Comparison of ENCODE assay signal across 35 cellular contexts in genomic region chr17:71269201-71269600, GRCh38.
"Had no signal": no experiment of that assay in that cellular context is flagged by ENCODE, and none has a peak within 500 bp of the region (broad histone marks: within the 10 kb centered on the region; RNA-seq: fewer than 3 reads in every experiment).

No MANE protein-coding gene starts in this region.

- DNase-seq: Karpas-422, Kasumi-1, MG63, MM.1S, MV-4-11, NCI-H1048, NCI-H1092, NCI-H1092 treated with DMSO at 0.1 percent for 48 hours, NCI-H1105, NCI-H1105 treated with DMSO at 0.1 percent for 48 hours, NCI-H1417, NCI-H1417 treated with DMSO at 0.1 percent for 48 hours, NCI-H1436, NCI-H1436 treated with DMSO at 0.1 percent for 48 hours, NCI-H146, NCI-H1694, NCI-H1694 treated with DMSO at 0.1 percent for 48 hours, NCI-H187, NCI-H187 treated with DMSO at 0.1 percent for 48 hours, NCI-H1930, NCI-H2029, NCI-H2029 treated with DMSO at 0.1 percent for 48 hours, NCI-H2081, NCI-H2081 treated with DMSO at 0.1 percent for 48 hours, NCI-H2107, NCI-H2171, NCI-H2171 treated with DMSO at 0.1 percent for 48 hours, NCI-H2227 treated with DMSO at 0.1 percent for 48 hours, NCI-H226, NCI-H345, NCI-H446, NCI-H446 treated with DMSO at 0.1 percent for 48 hours, NCI-H510A, NCI-H510A treated with DMSO at 0.1 percent for 48 hours, NCI-H524 had no signal

- H3K4me3 ChIP-seq: MG63 had no signal

- H3K36me3 ChIP-seq: MG63 had no signal

- H3K27me3 ChIP-seq: MG63 had no signal
